ENCODE assay signal across 16 cellular contexts in genomic region chr3:63278171-63278999, GRCh38. TPM values are rescaled to one million over a fixed set of nuclear protein-coding genes. Genes with fewer than 3 reads are reported as not detected.
DNase-seq lines count a peak whose midpoint lies in the region; ATAC-seq and FAIRE-seq lines count a peak whose summit lies in the region.
"Had no signal": no experiment of that assay in that cellular context is flagged by ENCODE, and none has a peak within 500 bp of the region (broad histone marks: within the 10 kb centered on the region; RNA-seq: fewer than 3 reads in every experiment).

SYNPR (plus strand) TSS chr3:63278308.

- no peak within 1 kb of the TSS for H2AK5ac ChIP-seq in trophoblast cell (ENCODE audit: low read length)

- no peaks in the 10 kb centered on the region for H3K79me1 ChIP-seq in trophoblast cell (ENCODE audit: low read length)

- no peak within 1 kb of the TSS for H3K18ac ChIP-seq in trophoblast cell (ENCODE audit: low read length)

- H3K4me2 ChIP-seq in trophoblast cell (ENCODE audit: low read length): peak within 1 kb of the TSS; percentile 76

- H3K79me2 ChIP-seq in trophoblast cell (ENCODE audit: control insufficient read depth, insufficient read depth, low read length, poor library complexity): no peaks in the 10 kb centered on the region

- FAIRE-seq in frontal cortex (lab: Jason Lieb, UNC): no peak
- FAIRE-seq: GM12878, HepG2 had no signal

- no peaks in the 10 kb centered on the region for H3K36me3 ChIP-seq in H7 (replicated peaks; ENCODE audit: control insufficient read depth, insufficient read depth, low read length)
- no peaks in the 10 kb centered on the region for H3K36me3 ChIP-seq in trophoblast cell (ENCODE audit: control insufficient read depth in 1 of 2, insufficient read depth in 2 of 2, low read length in 2 of 2)
- H3K36me3 ChIP-seq: tibial artery had no signal

- peak; percentile 92 for DNase-seq in H7
- DNase-seq in NCI-H524 treated with DMSO at 0.1 percent for 48 hours (lab: John Stamatoyannopoulos, UW): peak; percentile 24
- DNase-seq in frontal cortex (ENCODE audit: low spot score in 2 of 2): peak in 1 of 2 donors; percentile 20
- no peak for DNase-seq in trophoblast cell
- no peak for DNase-seq in RKO (ENCODE audit: low spot score)
- DNase-seq: activated CD8-positive, alpha-beta memory T cell treated with anti-CD3 and anti-CD28 coated beads, Interleukin-2, amount 50 U/mL, for 48 hours; effector CD8-positive, alpha-beta T cell; NCI-H2029; tibial artery had no signal

- H3K4me1 ChIP-seq in trophoblast cell (ENCODE audit: control insufficient read depth in 1 of 2, insufficient read depth in 2 of 2, low read length in 2 of 2): peaks cover 6 to 11% of the 10 kb centered on the region in 2 experiments

- WGBS in trophoblast cell (ENCODE audit: extremely low coverage, insufficient coverage, insufficient read length): no CpG with 5 or more reads among the region's 44 CpGs

- H3K23ac ChIP-seq in trophoblast cell (ENCODE audit: low read length): no peak within 1 kb of the TSS

- H2AFZ ChIP-seq in trophoblast cell (ENCODE audit: insufficient read depth, low read length, poor library complexity): no peak within 1 kb of the TSS

- no peak within 1 kb of the TSS for H3K9ac ChIP-seq in trophoblast cell (ENCODE audit: low read length)

- H3K27ac ChIP-seq in trophoblast cell (ENCODE audit: low read depth, low read length): no peak within 1 kb of the TSS
- H3K27ac ChIP-seq: tibial artery had no signal

- no peak within 1 kb of the TSS for H3K14ac ChIP-seq in trophoblast cell (ENCODE audit: low read length)

- no peak within 1 kb of the TSS for H3K4ac ChIP-seq in trophoblast cell (ENCODE audit: low read depth, low read length)

- no peak within 1 kb of the TSS for H4K12ac ChIP-seq in trophoblast cell (ENCODE audit: low read depth, low read length)

- H3K9me3 ChIP-seq in trophoblast cell (ENCODE audit: insufficient read depth, low read depth, low read length): peaks cover 3% of the 10 kb centered on the region
- H3K9me3 ChIP-seq: tibial artery had no signal

- H2BK12ac ChIP-seq in trophoblast cell (ENCODE audit: low read length): no peak within 1 kb of the TSS

- H3K27me3 ChIP-seq in H7 (ENCODE audit: control insufficient read depth, insufficient read depth, low read length) (peaks cover 48% of the 10 kb centered on the region), trophoblast cell (ENCODE audit: insufficient read depth, low read length) (peaks cover 24% of the 10 kb centered on the region)

- no peak within 1 kb of the TSS for H2BK120ac ChIP-seq in trophoblast cell (ENCODE audit: insufficient read depth, low read length, poor library complexity)

- H3K4me3 ChIP-seq in H7 (ENCODE audit: insufficient read depth, low read depth, low read length) (peak within 1 kb of the TSS; percentile 57), trophoblast cell (ENCODE audit: low read depth, low read length) (no peak within 1 kb of the TSS)
- H3K4me3 ChIP-seq: GM12878, tibial artery had no signal

- no peak within 1 kb of the TSS for H4K8ac ChIP-seq in trophoblast cell (ENCODE audit: low read depth, low read length)

- H2BK5ac ChIP-seq in trophoblast cell (ENCODE audit: low read depth, low read length, poor library complexity): no peak within 1 kb of the TSS

- H4K91ac ChIP-seq in trophoblast cell (ENCODE audit: low read depth, low read length): no peak within 1 kb of the TSS

- no peak for ATAC-seq in HG03159 (IDR thresholded peaks at IDR 0.05; ENCODE audit: unreplicated experiment)
- ATAC-seq in GM21737 (IDR thresholded peaks at IDR 0.05; ENCODE audit: unreplicated experiment): no peak
- no peak for ATAC-seq in GM19452 (IDR thresholded peaks at IDR 0.05; ENCODE audit: unreplicated experiment)
- ATAC-seq: GM12878, HepG2 had no signal

RNA-seq across cellular contexts. Expression of gene SYNPR, which starts in this region (rescaled TPM):
- 0.24 and 1.4 TPM in 2 replicates for total RNA-seq in H7 (2014; rRNA removed; shearing (Covaris generic))
- total RNA-seq in frontal cortex: 119 TPM
- polyA plus RNA-seq in trophoblast cell (2013): 0.05 and 0.18 TPM in 2 replicates
- total RNA-seq: GM12878, H4 had no signal
- polyA plus RNA-seq: adipose tissue, GM12878, HepG2 had no signal

Comparison
In these comparisons a context has a peak if more than half of its experiments do, and no peak if none do; other contexts are left out.
1. RNA of gene SYNPR (total RNA-seq): 119 TPM in frontal cortex (single experiment); 0.24 to 1.4 TPM in H7; every median in the first group is over 10 times any median in the second.
2. DNase-seq: peak in H7 (single experiment) and NCI-H524 treated with DMSO at 0.1 percent for 48 hours (single experiment); none in trophoblast cell (0 of 2) and RKO (single experiment).